Comparison of ENCODE assay signal across 1 cellular context in genomic region chr6:111873178-111874029, GRCh38.
TF ChIP-seq lines count a peak whose summit lies in the region.

TSS of gene FYN (minus strand) at chr6:111873452. CDS start at chr6:111720051, 153,401 bp downstream.

TF ChIP-seq in K562, 482 proteins besides CTCF, POLR2A, EP300 and RAD21 (continued from another document and continues in another):
- TF ChIP-seq ZNF398 (CRISPR knock-in tag; IDR thresholded peaks at IDR 0.05), result no peak
- no peak for TF ChIP-seq LCOR (CRISPR knock-in tag; IDR thresholded peaks at IDR 0.05)
- TF ChIP-seq SMARCA4 (IDR thresholded peaks at IDR 0.05), result no peak
- TF ChIP-seq TSC22D4 (tag; IDR thresholded peaks at IDR 0.05), result no peak
- no peak for TF ChIP-seq ZNF561 (CRISPR knock-in tag; conservative IDR thresholded peaks at IDR 0.05)
- TF ChIP-seq NCOA2 (IDR thresholded peaks at IDR 0.05; ENCODE audit: partially characterized antibody in 2 of 2), result no peak
- TF ChIP-seq HMGXB4 (CRISPR knock-in tag; IDR thresholded peaks at IDR 0.05), result no peak
- no peak for TF ChIP-seq ATF3 (IDR thresholded peaks at IDR 0.05)
- TF ChIP-seq ATF3 (CRISPR knock-in tag; conservative IDR thresholded peaks at IDR 0.05), result no peak
- no peak for TF ChIP-seq ELF1 (tag; IDR thresholded peaks at IDR 0.05)
- no peak for TF ChIP-seq HES1 (IDR thresholded peaks at IDR 0.05; ENCODE audit: low read depth)
- TF ChIP-seq CEBPZ (IDR thresholded peaks at IDR 0.05; ENCODE audit: borderline replicate concordance, low read depth, low read length), result no peak
- no peak for TF ChIP-seq HINFP (tag; conservative IDR thresholded peaks at IDR 0.05; ENCODE audit: low read depth)
- no peak for TF ChIP-seq CBFA2T3 (IDR thresholded peaks at IDR 0.05)
- no peak for TF ChIP-seq SLC30A9 (CRISPR knock-in tag; IDR thresholded peaks at IDR 0.05)
- no peak for TF ChIP-seq ZNF766 (CRISPR knock-in tag; conservative IDR thresholded peaks at IDR 0.05)
- no peak for TF ChIP-seq MAFG (tag; conservative IDR thresholded peaks at IDR 0.05)
- no peak for TF ChIP-seq NCOR1 (IDR thresholded peaks at IDR 0.05)
- peak; percentile 80 for TF ChIP-seq RBFOX2 (IDR thresholded peaks at IDR 0.05; ENCODE audit: low read depth, low read length)
- no peak for TF ChIP-seq MYBL2 (IDR thresholded peaks at IDR 0.05; ENCODE audit: low read depth)
- no peak for TF ChIP-seq MYBL2 (CRISPR knock-in tag; IDR thresholded peaks at IDR 0.05; ENCODE audit: borderline replicate concordance)
- TF ChIP-seq NFE2 (IDR thresholded peaks at IDR 0.05; ENCODE audit: low read depth), result no peak
- no peak for TF ChIP-seq CBFB (CRISPR knock-in tag; IDR thresholded peaks at IDR 0.05)
- no peak for TF ChIP-seq USF2 (CRISPR knock-in tag; IDR thresholded peaks at IDR 0.05)
- TF ChIP-seq CTBP1 (IDR thresholded peaks at IDR 0.05; ENCODE audit: borderline replicate concordance), result peak; percentile 98
- no peak for TF ChIP-seq SIN3B (IDR thresholded peaks at IDR 0.05; ENCODE audit: low read depth)
- TF ChIP-seq ZBTB7A (IDR thresholded peaks at IDR 0.05; ENCODE audit: borderline replicate concordance, control insufficient read depth, low read depth, low read length), result peak; percentile 70
- no peak for TF ChIP-seq MYNN (IDR thresholded peaks at IDR 0.05)
- TF ChIP-seq MYNN (CRISPR knock-in tag; IDR thresholded peaks at IDR 0.05), result no peak
- TF ChIP-seq CLOCK (CRISPR knock-in tag; IDR thresholded peaks at IDR 0.05; ENCODE audit: borderline replicate concordance), result no peak
- no peak for TF ChIP-seq ARID3A (IDR thresholded peaks at IDR 0.05; ENCODE audit: borderline replicate concordance, low read depth, low read length)
- TF ChIP-seq ZSCAN29 (IDR thresholded peaks at IDR 0.05), result no peak
- peak; percentile 35; the same call in 1 of the 2 replicates for TF ChIP-seq TFAP4 (CRISPR knock-in tag; IDR thresholded peaks at IDR 0.05; ENCODE audit: borderline replicate concordance)
- TF ChIP-seq KAT7 (CRISPR knock-in tag; IDR thresholded peaks at IDR 0.05; ENCODE audit: borderline replicate concordance), result no peak
- no peak for TF ChIP-seq ESRRB (CRISPR knock-in tag; IDR thresholded peaks at IDR 0.05; ENCODE audit: borderline replicate concordance)
